In the genomic region with DNA sequence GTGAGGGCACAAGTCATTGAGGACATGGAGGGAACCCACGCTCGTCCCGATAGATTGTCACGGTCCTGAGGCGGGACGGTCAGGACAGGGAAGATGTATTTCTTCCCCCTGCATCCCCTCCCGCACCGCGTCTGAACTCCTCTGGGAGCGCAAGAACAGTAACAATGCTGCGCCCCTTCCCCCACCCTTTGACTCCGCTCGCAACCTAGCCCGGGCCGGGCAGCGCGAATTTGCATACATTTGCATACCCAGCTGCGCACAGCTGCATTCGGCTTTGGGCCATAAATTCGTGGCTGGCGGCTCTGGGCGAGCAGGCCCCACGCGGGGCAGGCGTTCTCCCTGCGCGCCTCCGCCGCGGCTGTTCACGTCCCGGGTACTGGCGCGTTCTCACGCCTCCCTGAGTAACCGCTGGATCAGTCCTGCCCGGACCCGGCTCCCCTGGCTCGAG, we compare ENCODE assay signal across 8 cellular contexts. TPM values are rescaled to one million over a fixed set of nuclear protein-coding genes. Genes with fewer than 3 reads are reported as not detected.
DNase-seq lines count a peak whose midpoint lies in the region; TF ChIP-seq lines count a peak whose summit lies in the region.

No MANE protein-coding gene starts in this region.

- H3K27me3 Mint-ChIP-seq in neural progenitor cell (ENCODE audit: insufficient read depth, low read depth) = peaks cover 27% of the 10 kb centered on the region

- TF ChIP-seq CTCF in GM12872 (IDR thresholded peaks at IDR 0.05; ENCODE audit: insufficient read depth, low read depth, low read length) (peak; percentile 30; the same call in 2 of the 3 replicates), MM.1S (IDR thresholded peaks at IDR 0.05; ENCODE audit: low read length) (no peak), epithelial cell of proximal tubule (conservative IDR thresholded peaks at IDR 0.05; ENCODE audit: low read depth, low read length) (no peak), neural progenitor cell (IDR thresholded peaks at IDR 0.05) (peak; percentile 5)

- H3K27ac ChIP-seq in MM.1S (ENCODE audit: low read length) (no peak overlapping the region), neural progenitor cell (no peak overlapping the region)

- H3K9me3 Mint-ChIP-seq in neural progenitor cell = no peaks in the 10 kb centered on the region

- H4K20me1 ChIP-seq in MM.1S (ENCODE audit: insufficient read depth, low read length) (no peaks in the 10 kb centered on the region), neural progenitor cell (ENCODE audit: low read depth) (no peaks in the 10 kb centered on the region)

- H3K4me3 ChIP-seq in MM.1S (ENCODE audit: low read length) = peak overlapping the region; percentile 62
- peak overlapping the region; percentile 48 for H3K4me3 ChIP-seq in epithelial cell of proximal tubule (ENCODE audit: low read depth, low read length)
- H3K4me3 ChIP-seq in neural progenitor cell = peak overlapping the region; percentile 53

- peaks cover 25% of the 10 kb centered on the region for H3K4me1 ChIP-seq in MM.1S (ENCODE audit: low read length)
- H3K4me1 ChIP-seq in neural progenitor cell = peaks cover 12% of the 10 kb centered on the region

- H3K4me2 ChIP-seq in MM.1S (ENCODE audit: low read depth, low read length) (peak overlapping the region; percentile 100), neural progenitor cell (peak overlapping the region; percentile 96)

- H3K9ac ChIP-seq in MM.1S (ENCODE audit: low read length) = peak overlapping the region; percentile 56; the same call in 1 of the 2 replicates
- H3K9ac ChIP-seq in neural progenitor cell = no peak overlapping the region

- H3K79me2 ChIP-seq in MM.1S (ENCODE audit: low read length) (no peaks in the 10 kb centered on the region), neural progenitor cell (ENCODE audit: low read depth) (no peaks in the 10 kb centered on the region)

- H3K36me3 Mint-ChIP-seq in neural progenitor cell = no peaks in the 10 kb centered on the region

- no peaks in the 10 kb centered on the region for H3K9me3 ChIP-seq in MM.1S (replicated peaks; ENCODE audit: insufficient read depth, low read length)
- no peaks in the 10 kb centered on the region for H3K9me3 ChIP-seq in neural progenitor cell (ENCODE audit: low read depth)

- H3F3A ChIP-seq in MM.1S (ENCODE audit: insufficient read depth, low read length) (peaks cover 23% of the 10 kb centered on the region), neural progenitor cell (ENCODE audit: low read depth) (peaks cover 24% of the 10 kb centered on the region)

- H2AFZ ChIP-seq in MM.1S (ENCODE audit: low read length) (peak overlapping the region; percentile 86), neural progenitor cell (replicated peaks) (peak overlapping the region; percentile 92)

- no peaks in the 10 kb centered on the region for H3K36me3 ChIP-seq in MM.1S (replicated peaks; ENCODE audit: insufficient read depth, low read length)
- H3K36me3 ChIP-seq in neural progenitor cell = no peaks in the 10 kb centered on the region

- H3K9me2 ChIP-seq in MM.1S (replicated peaks; ENCODE audit: insufficient read depth, low read length) = no peaks in the 10 kb centered on the region

- H3K4me1 Mint-ChIP-seq in neural progenitor cell = peaks cover 23% of the 10 kb centered on the region

- no peak overlapping the region for H3K27ac Mint-ChIP-seq in neural progenitor cell

- peaks cover 47% of the 10 kb centered on the region for H3K27me3 ChIP-seq in MM.1S (replicated peaks; ENCODE audit: insufficient read depth, low read length)
- H3K27me3 ChIP-seq in neural progenitor cell = peaks cover 66% of the 10 kb centered on the region

- DNase-seq in MM.1S (peak; percentile 39), epithelial cell of proximal tubule (ENCODE audit: low read depth) (no peak), neural progenitor cell (ENCODE audit: low spot score) (peak; percentile 86), NCI-H345 (lab: John Stamatoyannopoulos, UW) (no peak), cerebellar cortex (ENCODE audit: low spot score) (no peak), GM03348 (ENCODE audit: low spot score) (no peak), T-helper 1 cell (no peak)

- H3K4me3 Mint-ChIP-seq in neural progenitor cell = peak overlapping the region; percentile 81

RNA-seq across cellular contexts. Expression of a gene that starts 29.0 kb away (rescaled TPM):
- 44.6 and 48.0 TPM in 2 replicates for total RNA-seq in epithelial cell of proximal tubule
- 42.9 and 49.4 TPM in 2 replicates for total RNA-seq in neural progenitor cell (ENCODE audit: low replicate concordance)

Comparison
In these comparisons a context has a peak if more than half of its experiments do, and no peak if none do; other contexts are left out.
1. CTCF ChIP-seq: peak in GM12872 (single experiment) and neural progenitor cell (single experiment); none in MM.1S (single experiment) and epithelial cell of proximal tubule (single experiment).
2. DNase-seq: peak in MM.1S (single experiment) and neural progenitor cell (single experiment); none in epithelial cell of proximal tubule (single experiment), NCI-H345 (single experiment), cerebellar cortex (single experiment), GM03348 (single experiment) and T-helper 1 cell (0 of 5).
3. Peak in every context shown above with its lines, with median percentiles within 50 percentile points of each other: H3K4me3 ChIP-seq.